Comparison of ENCODE assay signal across 1 cellular context in the genomic region with DNA sequence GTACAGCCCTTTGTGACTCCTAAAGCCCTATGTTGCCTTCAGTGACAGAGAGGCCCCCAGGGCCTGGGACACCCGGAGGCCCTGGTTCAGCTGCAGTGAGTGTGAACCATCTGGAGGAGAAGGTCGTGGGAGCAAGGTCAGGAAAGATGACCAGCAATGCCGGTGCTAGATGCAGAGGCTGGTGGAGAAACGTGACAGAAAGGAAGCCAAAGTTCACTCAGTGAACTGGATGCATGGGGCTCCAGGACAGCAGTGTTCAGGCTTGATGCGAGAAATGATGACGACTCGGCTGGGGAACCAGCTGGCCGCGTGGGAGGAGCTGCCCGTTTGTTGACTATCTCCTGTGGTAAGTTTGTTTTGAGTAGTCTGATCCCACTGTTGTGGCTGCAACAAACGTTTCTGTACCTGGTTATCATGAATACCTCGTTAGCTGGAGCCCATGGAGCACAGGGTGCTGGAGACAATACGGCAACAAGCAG.
TF ChIP-seq lines count a peak whose summit lies in the region.

No MANE protein-coding gene starts in this region.

TF ChIP-seq in HepG2, 621 proteins besides CTCF, POLR2A, EP300 and RAD21 (continues in another document):
- TF ChIP-seq GABPA (IDR thresholded peaks at IDR 0.05; ENCODE audit: low read depth, low read length) = no peak
- no peak for TF ChIP-seq GABPA (CRISPR knock-in tag; IDR thresholded peaks at IDR 0.05; ENCODE audit: low read depth)
- TF ChIP-seq ZNF230 (CRISPR knock-in tag; IDR thresholded peaks at IDR 0.05) = no peak
- no peak for TF ChIP-seq NKX3-1 (CRISPR knock-in tag; IDR thresholded peaks at IDR 0.05)
- TF ChIP-seq, protein P1, sequence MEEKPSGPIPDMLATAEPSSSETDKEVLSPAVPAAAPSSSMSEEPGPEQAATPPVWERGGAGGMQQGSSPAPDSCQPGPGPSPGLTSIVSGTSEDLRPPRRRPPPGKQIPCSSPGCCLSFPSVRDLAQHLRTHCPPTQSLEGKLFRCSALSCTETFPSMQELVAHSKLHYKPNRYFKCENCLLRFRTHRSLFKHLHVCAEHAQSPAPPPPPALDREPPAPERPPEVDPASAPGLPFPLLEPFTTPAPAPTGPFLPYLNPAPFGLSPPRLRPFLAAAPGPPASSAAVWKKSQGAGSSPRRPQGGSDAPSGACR (CRISPR knock-in tag; IDR thresholded peaks at IDR 0.05) = no peak
- no peak for TF ChIP-seq ZNF772 (CRISPR knock-in tag; IDR thresholded peaks at IDR 0.05)
- no peak for TF ChIP-seq MLLT10 (CRISPR knock-in tag; IDR thresholded peaks at IDR 0.05)
- TF ChIP-seq ZNF34 (CRISPR knock-in tag; IDR thresholded peaks at IDR 0.05; ENCODE audit: borderline replicate concordance) = no peak
- TF ChIP-seq, protein P2, sequence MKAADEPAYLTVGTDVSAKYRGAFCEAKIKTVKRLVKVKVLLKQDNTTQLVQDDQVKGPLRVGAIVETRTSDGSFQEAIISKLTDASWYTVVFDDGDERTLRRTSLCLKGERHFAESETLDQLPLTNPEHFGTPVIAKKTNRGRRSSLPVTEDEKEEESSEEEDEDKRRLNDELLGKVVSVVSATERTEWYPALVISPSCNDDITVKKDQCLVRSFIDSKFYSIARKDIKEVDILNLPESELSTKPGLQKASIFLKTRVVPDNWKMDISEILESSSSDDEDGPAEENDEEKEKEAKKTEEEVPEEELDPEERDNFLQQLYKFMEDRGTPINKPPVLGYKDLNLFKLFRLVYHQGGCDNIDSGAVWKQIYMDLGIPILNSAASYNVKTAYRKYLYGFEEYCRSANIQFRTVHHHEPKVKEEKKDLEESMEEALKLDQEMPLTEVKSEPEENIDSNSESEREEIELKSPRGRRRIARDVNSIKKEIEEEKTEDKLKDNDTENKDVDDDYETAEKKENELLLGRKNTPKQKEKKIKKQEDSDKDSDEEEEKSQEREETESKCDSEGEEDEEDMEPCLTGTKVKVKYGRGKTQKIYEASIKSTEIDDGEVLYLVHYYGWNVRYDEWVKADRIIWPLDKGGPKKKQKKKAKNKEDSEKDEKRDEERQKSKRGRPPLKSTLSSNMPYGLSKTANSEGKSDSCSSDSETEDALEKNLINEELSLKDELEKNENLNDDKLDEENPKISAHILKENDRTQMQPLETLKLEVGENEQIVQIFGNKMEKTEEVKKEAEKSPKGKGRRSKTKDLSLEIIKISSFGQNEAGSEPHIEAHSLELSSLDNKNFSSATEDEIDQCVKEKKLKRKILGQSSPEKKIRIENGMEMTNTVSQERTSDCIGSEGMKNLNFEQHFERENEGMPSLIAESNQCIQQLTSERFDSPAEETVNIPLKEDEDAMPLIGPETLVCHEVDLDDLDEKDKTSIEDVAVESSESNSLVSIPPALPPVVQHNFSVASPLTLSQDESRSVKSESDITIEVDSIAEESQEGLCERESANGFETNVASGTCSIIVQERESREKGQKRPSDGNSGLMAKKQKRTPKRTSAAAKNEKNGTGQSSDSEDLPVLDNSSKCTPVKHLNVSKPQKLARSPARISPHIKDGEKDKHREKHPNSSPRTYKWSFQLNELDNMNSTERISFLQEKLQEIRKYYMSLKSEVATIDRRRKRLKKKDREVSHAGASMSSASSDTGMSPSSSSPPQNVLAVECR (CRISPR knock-in tag; IDR thresholded peaks at IDR 0.05; ENCODE audit: borderline replicate concordance) = peak; percentile 64; the same call in 1 of the 2 replicates
- peak; percentile 67; the same call in 1 of the 2 replicates for TF ChIP-seq ZNF317 (CRISPR knock-in tag; IDR thresholded peaks at IDR 0.05)
- no peak for TF ChIP-seq NBN (conservative IDR thresholded peaks at IDR 0.05)
- TF ChIP-seq HNRNPL (IDR thresholded peaks at IDR 0.05; ENCODE audit: low read depth, low read length) = no peak
- no peak for TF ChIP-seq BORCS8-MEF2B (CRISPR knock-in tag; IDR thresholded peaks at IDR 0.05)
- no peak for TF ChIP-seq WIZ (CRISPR knock-in tag; IDR thresholded peaks at IDR 0.05)
- TF ChIP-seq ZFP36L1 (CRISPR knock-in tag; IDR thresholded peaks at IDR 0.05) = no peak
- TF ChIP-seq ZNF431 (CRISPR knock-in tag; IDR thresholded peaks at IDR 0.05; ENCODE audit: borderline replicate concordance, low read depth) = no peak
- no peak for TF ChIP-seq ZNF260 (CRISPR knock-in tag; IDR thresholded peaks at IDR 0.05; ENCODE audit: borderline replicate concordance, low read depth)
- TF ChIP-seq ZNF562 (CRISPR knock-in tag; IDR thresholded peaks at IDR 0.05; ENCODE audit: borderline replicate concordance) = no peak
- TF ChIP-seq TOE1 (CRISPR knock-in tag; IDR thresholded peaks at IDR 0.05) = no peak
- TF ChIP-seq, protein P3, sequence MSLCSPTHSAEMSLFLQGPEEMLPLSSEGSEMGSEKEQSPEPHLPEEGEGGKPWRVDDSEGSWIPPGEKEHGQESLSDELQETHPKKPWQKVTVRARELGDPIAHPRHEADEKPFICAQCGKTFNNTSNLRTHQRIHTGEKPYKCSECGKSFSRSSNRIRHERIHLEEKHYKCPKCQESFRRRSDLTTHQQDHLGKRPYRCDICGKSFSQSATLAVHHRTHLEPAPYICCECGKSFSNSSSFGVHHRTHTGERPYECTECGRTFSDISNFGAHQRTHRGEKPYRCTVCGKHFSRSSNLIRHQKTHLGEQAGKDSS (CRISPR knock-in tag; IDR thresholded peaks at IDR 0.05; ENCODE audit: borderline replicate concordance, low read depth) = no peak
- no peak for TF ChIP-seq ZNF552 (CRISPR knock-in tag; IDR thresholded peaks at IDR 0.05; ENCODE audit: borderline replicate concordance)
- TF ChIP-seq ZNF30 (CRISPR knock-in tag; IDR thresholded peaks at IDR 0.05) = no peak
- TF ChIP-seq, protein P4, sequence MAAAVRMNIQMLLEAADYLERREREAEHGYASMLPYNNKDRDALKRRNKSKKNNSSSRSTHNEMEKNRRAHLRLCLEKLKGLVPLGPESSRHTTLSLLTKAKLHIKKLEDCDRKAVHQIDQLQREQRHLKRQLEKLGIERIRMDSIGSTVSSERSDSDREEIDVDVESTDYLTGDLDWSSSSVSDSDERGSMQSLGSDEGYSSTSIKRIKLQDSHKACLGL (CRISPR knock-in tag; IDR thresholded peaks at IDR 0.05) = no peak
- TF ChIP-seq, protein P5, sequence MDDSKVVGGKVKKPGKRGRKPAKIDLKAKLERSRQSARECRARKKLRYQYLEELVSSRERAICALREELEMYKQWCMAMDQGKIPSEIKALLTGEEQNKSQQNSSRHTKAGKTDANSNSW (CRISPR knock-in tag; IDR thresholded peaks at IDR 0.05; ENCODE audit: borderline replicate concordance) = no peak
- TF ChIP-seq MIXL1 (CRISPR knock-in tag; IDR thresholded peaks at IDR 0.05) = no peak
- TF ChIP-seq, protein P6, sequence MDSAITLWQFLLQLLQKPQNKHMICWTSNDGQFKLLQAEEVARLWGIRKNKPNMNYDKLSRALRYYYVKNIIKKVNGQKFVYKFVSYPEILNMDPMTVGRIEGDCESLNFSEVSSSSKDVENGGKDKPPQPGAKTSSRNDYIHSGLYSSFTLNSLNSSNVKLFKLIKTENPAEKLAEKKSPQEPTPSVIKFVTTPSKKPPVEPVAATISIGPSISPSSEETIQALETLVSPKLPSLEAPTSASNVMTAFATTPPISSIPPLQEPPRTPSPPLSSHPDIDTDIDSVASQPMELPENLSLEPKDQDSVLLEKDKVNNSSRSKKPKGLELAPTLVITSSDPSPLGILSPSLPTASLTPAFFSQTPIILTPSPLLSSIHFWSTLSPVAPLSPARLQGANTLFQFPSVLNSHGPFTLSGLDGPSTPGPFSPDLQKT (CRISPR knock-in tag; IDR thresholded peaks at IDR 0.05; ENCODE audit: borderline replicate concordance) = no peak
- TF ChIP-seq ZNF292 (CRISPR knock-in tag; IDR thresholded peaks at IDR 0.05; ENCODE audit: borderline replicate concordance, low read depth) = peak; percentile 57; the same call in 1 of the 2 replicates
- no peak for TF ChIP-seq KMT2B (CRISPR knock-in tag; IDR thresholded peaks at IDR 0.05)
- TF ChIP-seq ZNF780A (CRISPR knock-in tag; IDR thresholded peaks at IDR 0.05) = no peak
- TF ChIP-seq HIVEP1 (CRISPR knock-in tag; IDR thresholded peaks at IDR 0.05) = peak; percentile 46; the same call in 1 of the 2 replicates
- TF ChIP-seq CC2D1A (CRISPR knock-in tag; IDR thresholded peaks at IDR 0.05) = no peak
- TF ChIP-seq CHD4 (IDR thresholded peaks at IDR 0.05; ENCODE audit: borderline replicate concordance, low read length) = no peak
- TF ChIP-seq, protein P7, sequence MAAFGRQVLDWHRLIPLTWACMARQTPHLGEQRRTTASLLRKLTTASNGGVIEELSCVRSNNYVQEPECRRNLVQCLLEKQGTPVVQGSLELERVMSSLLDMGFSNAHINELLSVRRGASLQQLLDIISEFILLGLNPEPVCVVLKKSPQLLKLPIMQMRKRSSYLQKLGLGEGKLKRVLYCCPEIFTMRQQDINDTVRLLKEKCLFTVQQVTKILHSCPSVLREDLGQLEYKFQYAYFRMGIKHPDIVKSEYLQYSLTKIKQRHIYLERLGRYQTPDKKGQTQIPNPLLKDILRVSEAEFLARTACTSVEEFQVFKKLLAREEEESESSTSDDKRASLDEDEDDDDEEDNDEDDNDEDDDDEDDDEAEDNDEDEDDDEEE (CRISPR knock-in tag; IDR thresholded peaks at IDR 0.05) = no peak
- TF ChIP-seq ZSCAN22 (CRISPR knock-in tag; IDR thresholded peaks at IDR 0.05) = no peak
- no peak for TF ChIP-seq RAD51 (IDR thresholded peaks at IDR 0.05; ENCODE audit: borderline replicate concordance)
- TF ChIP-seq ZNF3 (CRISPR knock-in tag; IDR thresholded peaks at IDR 0.05) = peak; percentile 25; the same call in 1 of the 2 replicates
- TF ChIP-seq ZNF773 (CRISPR knock-in tag; IDR thresholded peaks at IDR 0.05; ENCODE audit: borderline replicate concordance) = no peak
- no peak for TF ChIP-seq GPN1 (CRISPR knock-in tag; IDR thresholded peaks at IDR 0.05; ENCODE audit: borderline replicate concordance)
- no peak for TF ChIP-seq BCL6 (CRISPR knock-in tag; IDR thresholded peaks at IDR 0.05)
- TF ChIP-seq BRD4 (CRISPR knock-in tag; IDR thresholded peaks at IDR 0.05) = no peak
- TF ChIP-seq, protein P8, sequence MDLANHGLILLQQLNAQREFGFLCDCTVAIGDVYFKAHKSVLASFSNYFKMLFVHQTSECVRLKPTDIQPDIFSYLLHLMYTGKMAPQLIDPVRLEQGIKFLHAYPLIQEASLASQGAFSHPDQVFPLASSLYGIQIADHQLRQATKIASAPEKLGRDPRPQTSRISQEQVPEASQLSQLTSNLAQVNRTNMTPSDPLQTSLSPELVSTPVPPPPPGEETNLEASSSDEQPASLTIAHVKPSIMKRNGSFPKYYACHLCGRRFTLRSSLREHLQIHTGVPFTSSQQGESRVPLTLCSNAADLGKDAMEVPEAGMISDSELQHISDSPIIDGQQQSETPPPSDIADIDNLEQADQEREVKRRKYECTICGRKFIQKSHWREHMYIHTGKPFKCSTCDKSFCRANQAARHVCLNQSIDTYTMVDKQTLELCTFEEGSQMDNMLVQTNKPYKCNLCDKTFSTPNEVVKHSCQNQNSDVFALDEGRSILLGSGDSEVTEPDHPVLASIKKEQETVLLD (CRISPR knock-in tag; IDR thresholded peaks at IDR 0.05; ENCODE audit: low read depth) = no peak
- TF ChIP-seq KDM5A (IDR thresholded peaks at IDR 0.05; ENCODE audit: borderline replicate concordance, low read length) = no peak
- no peak for TF ChIP-seq SP140L (CRISPR knock-in tag; IDR thresholded peaks at IDR 0.05; ENCODE audit: borderline replicate concordance)
- TF ChIP-seq CCAR2 (optimal IDR thresholded peaks at IDR 0.05; ENCODE audit: low read depth, low read length) = no peak
- TF ChIP-seq, protein P9, sequence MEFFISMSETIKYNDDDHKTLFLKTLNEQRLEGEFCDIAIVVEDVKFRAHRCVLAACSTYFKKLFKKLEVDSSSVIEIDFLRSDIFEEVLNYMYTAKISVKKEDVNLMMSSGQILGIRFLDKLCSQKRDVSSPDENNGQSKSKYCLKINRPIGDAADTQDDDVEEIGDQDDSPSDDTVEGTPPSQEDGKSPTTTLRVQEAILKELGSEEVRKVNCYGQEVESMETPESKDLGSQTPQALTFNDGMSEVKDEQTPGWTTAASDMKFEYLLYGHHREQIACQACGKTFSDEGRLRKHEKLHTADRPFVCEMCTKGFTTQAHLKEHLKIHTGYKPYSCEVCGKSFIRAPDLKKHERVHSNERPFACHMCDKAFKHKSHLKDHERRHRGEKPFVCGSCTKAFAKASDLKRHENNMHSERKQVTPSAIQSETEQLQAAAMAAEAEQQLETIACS (CRISPR knock-in tag; IDR thresholded peaks at IDR 0.05) = no peak
- no peak for TF ChIP-seq SOX6 (IDR thresholded peaks at IDR 0.05)
- peak; percentile 73 for TF ChIP-seq SOX6 (CRISPR knock-in tag; IDR thresholded peaks at IDR 0.05)
- no peak for TF ChIP-seq RARG (CRISPR knock-in tag; IDR thresholded peaks at IDR 0.05; ENCODE audit: low read depth)
- TF ChIP-seq SMARCE1 (IDR thresholded peaks at IDR 0.05; ENCODE audit: borderline replicate concordance) = no peak
- TF ChIP-seq STAG1 (CRISPR knock-in tag; IDR thresholded peaks at IDR 0.05) = no peak
- no peak for TF ChIP-seq MTF2 (CRISPR knock-in tag; IDR thresholded peaks at IDR 0.05; ENCODE audit: borderline replicate concordance)
- TF ChIP-seq, protein P10, sequence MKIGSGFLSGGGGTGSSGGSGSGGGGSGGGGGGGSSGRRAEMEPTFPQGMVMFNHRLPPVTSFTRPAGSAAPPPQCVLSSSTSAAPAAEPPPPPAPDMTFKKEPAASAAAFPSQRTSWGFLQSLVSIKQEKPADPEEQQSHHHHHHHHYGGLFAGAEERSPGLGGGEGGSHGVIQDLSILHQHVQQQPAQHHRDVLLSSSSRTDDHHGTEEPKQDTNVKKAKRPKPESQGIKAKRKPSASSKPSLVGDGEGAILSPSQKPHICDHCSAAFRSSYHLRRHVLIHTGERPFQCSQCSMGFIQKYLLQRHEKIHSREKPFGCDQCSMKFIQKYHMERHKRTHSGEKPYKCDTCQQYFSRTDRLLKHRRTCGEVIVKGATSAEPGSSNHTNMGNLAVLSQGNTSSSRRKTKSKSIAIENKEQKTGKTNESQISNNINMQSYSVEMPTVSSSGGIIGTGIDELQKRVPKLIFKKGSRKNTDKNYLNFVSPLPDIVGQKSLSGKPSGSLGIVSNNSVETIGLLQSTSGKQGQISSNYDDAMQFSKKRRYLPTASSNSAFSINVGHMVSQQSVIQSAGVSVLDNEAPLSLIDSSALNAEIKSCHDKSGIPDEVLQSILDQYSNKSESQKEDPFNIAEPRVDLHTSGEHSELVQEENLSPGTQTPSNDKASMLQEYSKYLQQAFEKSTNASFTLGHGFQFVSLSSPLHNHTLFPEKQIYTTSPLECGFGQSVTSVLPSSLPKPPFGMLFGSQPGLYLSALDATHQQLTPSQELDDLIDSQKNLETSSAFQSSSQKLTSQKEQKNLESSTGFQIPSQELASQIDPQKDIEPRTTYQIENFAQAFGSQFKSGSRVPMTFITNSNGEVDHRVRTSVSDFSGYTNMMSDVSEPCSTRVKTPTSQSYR (CRISPR knock-in tag; IDR thresholded peaks at IDR 0.05; ENCODE audit: borderline replicate concordance) = no peak
- TF ChIP-seq NR2F2 (IDR thresholded peaks at IDR 0.05; ENCODE audit: borderline replicate concordance, low read depth) = no peak
- TF ChIP-seq SP5 (CRISPR knock-in tag; IDR thresholded peaks at IDR 0.05; ENCODE audit: borderline replicate concordance, low read depth) = peak; percentile 69
- TF ChIP-seq YEATS4 (CRISPR knock-in tag; IDR thresholded peaks at IDR 0.05; ENCODE audit: borderline replicate concordance) = no peak
- no peak for TF ChIP-seq ZNF83 (CRISPR knock-in tag; IDR thresholded peaks at IDR 0.05; ENCODE audit: borderline replicate concordance)
- no peak for TF ChIP-seq PHF20 (CRISPR knock-in tag; IDR thresholded peaks at IDR 0.05)
- no peak for TF ChIP-seq ZNF572 (CRISPR knock-in tag; IDR thresholded peaks at IDR 0.05)
- TF ChIP-seq ZNF256 (CRISPR knock-in tag; conservative IDR thresholded peaks at IDR 0.05) = no peak
